ENCODE assay signal across 10 cellular contexts in genomic region chr5:139667001-139667729, GRCh38.
DNase-seq lines count a peak whose midpoint lies in the region; ATAC-seq and TF ChIP-seq lines count a peak whose summit lies in the region.
"Had no signal": no experiment of that assay in that cellular context is flagged by ENCODE, and none has a peak within 500 bp of the region (broad histone marks: within the 10 kb centered on the region; RNA-seq: fewer than 3 reads in every experiment).

No MANE protein-coding gene starts in this region.

- peak overlapping the region; percentile 95 for H3K9ac ChIP-seq in OCI-LY1 (ENCODE audit: low read length)
- no peak overlapping the region for H3K9ac ChIP-seq in rectal smooth muscle tissue (ENCODE audit: low read length)

- H3K27me3 Mint-ChIP-seq in effector memory CD8-positive, alpha-beta T cell = no peaks in the 10 kb centered on the region

- no peaks in the 10 kb centered on the region for H3F3A ChIP-seq in OCI-LY1 (ENCODE audit: insufficient read depth, low read length)

- DNase-seq in EH (ENCODE audit: low read depth) (peak; percentile 57), NCI-H1694 treated with DMSO at 0.1 percent for 48 hours (lab: John Stamatoyannopoulos, UW) (no peak)
- peak in 2 of 3 experiments; percentile 21 to 34 for DNase-seq in effector memory CD8-positive, alpha-beta T cell
- no peak for DNase-seq in activated CD4-positive, alpha-beta T cell treated with anti-CD3 and anti-CD28 coated beads, Interleukin-2, amount 50 U/mL, for 1 hour
- DNase-seq in activated effector memory CD4-positive, alpha-beta T cell treated with anti-CD3 and anti-CD28 coated beads, Interleukin-2, amount 50 U/mL, for 16 hours = no peak
- DNase-seq in activated naive CD4-positive, alpha-beta T cell (lab: John Stamatoyannopoulos, UW) = no peak
- DNase-seq: nephron progenitor cell had no signal

- H3K27ac Mint-ChIP-seq in effector memory CD8-positive, alpha-beta T cell = peak overlapping the region; percentile 90 to 96

- no peak for TF ChIP-seq CTCF in OCI-LY1 (IDR thresholded peaks at IDR 0.05; ENCODE audit: low read length)

- no peaks in the 10 kb centered on the region for H4K20me1 ChIP-seq in OCI-LY1 (ENCODE audit: insufficient read depth, low read length)

- peak overlapping the region; percentile 96 for H3K4me2 ChIP-seq in OCI-LY1 (ENCODE audit: low read length)

- no peaks in the 10 kb centered on the region for H3K9me2 ChIP-seq in OCI-LY1 (ENCODE audit: low read depth, low read length)

- no peaks in the 10 kb centered on the region for H3K27me3 ChIP-seq in OCI-LY1 (ENCODE audit: insufficient read depth, low read length)
- no peaks in the 10 kb centered on the region for H3K27me3 ChIP-seq in rectal smooth muscle tissue (ENCODE audit: control insufficient read depth, insufficient read depth, low read length)

- peaks cover 55 to 60% of the 10 kb centered on the region in 2 donors for H3K4me1 Mint-ChIP-seq in effector memory CD8-positive, alpha-beta T cell (ENCODE audit: low read depth in 2 of 2)

- H3K4me3 Mint-ChIP-seq in effector memory CD8-positive, alpha-beta T cell = peak overlapping the region; percentile 81 to 92
- H3K4me3 Mint-ChIP-seq: nephron progenitor cell had no signal

- peaks cover 100% of the 10 kb centered on the region for H3K4me1 ChIP-seq in OCI-LY1 (ENCODE audit: insufficient read depth, low read length, severe bottlenecking)
- H3K4me1 ChIP-seq in rectal smooth muscle tissue (ENCODE audit: control insufficient read depth, insufficient read depth, low read length) = peaks cover 13% of the 10 kb centered on the region

- H3K36me3 Mint-ChIP-seq in effector memory CD8-positive, alpha-beta T cell (ENCODE audit: insufficient read depth) = peaks cover 5% of the 10 kb centered on the region

- ATAC-seq in effector memory CD8-positive, alpha-beta T cell (replicated peaks) = peak; percentile 59

- H3K9me3 ChIP-seq in OCI-LY1 (ENCODE audit: low read length) = no peaks in the 10 kb centered on the region

- peaks cover 28% of the 10 kb centered on the region for H3K79me2 ChIP-seq in OCI-LY1 (ENCODE audit: insufficient read depth, low read length)

- H3K36me3 ChIP-seq in OCI-LY1 (ENCODE audit: insufficient read depth, low read length) = peaks cover 13% of the 10 kb centered on the region; the same call in 1 of the 2 replicates
- H3K36me3 ChIP-seq in rectal smooth muscle tissue (ENCODE audit: control insufficient read depth, insufficient read depth, low read length) = no peaks in the 10 kb centered on the region

- H3K27ac ChIP-seq in OCI-LY1 (ENCODE audit: low read depth, low read length, poor library complexity, severe bottlenecking) (peak overlapping the region; percentile 97), rectal smooth muscle tissue (ENCODE audit: low read depth, low read length) (peak overlapping the region; percentile 95)

- no peaks in the 10 kb centered on the region for H3K9me3 Mint-ChIP-seq in effector memory CD8-positive, alpha-beta T cell
- H3K9me3 Mint-ChIP-seq: dendritic cell treated with granulocyte-macrophage colony-stimulating factor and Interleukin-4, amounts not matched to agents 40 ng/mL and 50 ng/mL, for 4 days; nephron progenitor cell had no signal

- H3K4me3 ChIP-seq in OCI-LY1 (ENCODE audit: low read depth, low read length, poor library complexity, severe bottlenecking) (peak overlapping the region; percentile 68), rectal smooth muscle tissue (ENCODE audit: low read length) (no peak overlapping the region)

- no peak overlapping the region for H2AFZ ChIP-seq in OCI-LY1 (ENCODE audit: low read length)

Comparison
In these comparisons a context has a peak if more than half of its experiments do, and no peak if none do; other contexts are left out.
1. DNase-seq: peak in EH (single experiment) and effector memory CD8-positive, alpha-beta T cell (2 of 3); none in NCI-H1694 treated with DMSO at 0.1 percent for 48 hours (single experiment), activated CD4-positive, alpha-beta T cell treated with anti-CD3 and anti-CD28 coated beads, Interleukin-2, amount 50 U/mL, for 1 hour (single experiment), activated effector memory CD4-positive, alpha-beta T cell treated with anti-CD3 and anti-CD28 coated beads, Interleukin-2, amount 50 U/mL, for 16 hours (single experiment) and activated naive CD4-positive, alpha-beta T cell (0 of 4).